ENCODE assay signal across 9 cellular contexts in genomic region chr21:41777934-41778815, GRCh38. TPM values are rescaled to one million over a fixed set of nuclear protein-coding genes. Genes with fewer than 3 reads are reported as not detected.
A peak's percentile ranks its signal among the peaks of the same experiment; 100 is the strongest.
DNase-seq lines count a peak whose midpoint lies in the region; ATAC-seq, FAIRE-seq and TF ChIP-seq lines count a peak whose summit lies in the region.
"Had no signal": no experiment of that assay in that cellular context is flagged by ENCODE, and none has a peak within 500 bp of the region (broad histone marks: within the 10 kb centered on the region; RNA-seq: fewer than 3 reads in every experiment).

No MANE protein-coding gene starts in this region.

- H3K27ac ChIP-seq in kidney (ENCODE audit: low read depth in 2 of 2, low read length in 2 of 2) = no peak overlapping the region
- no peak overlapping the region for H3K27ac ChIP-seq in substantia nigra (ENCODE audit: low read depth, low read length, poor library complexity, severe bottlenecking)

- ATAC-seq in central memory CD8-positive, alpha-beta T cell (replicated peaks; ENCODE audit: extremely low read depth, poor library complexity, severe bottlenecking) = no peak
- ATAC-seq in natural killer cell = no peak

- no peak for DNase-seq in BJ (ENCODE audit: low read depth)
- peak; percentile 53 to 78 for DNase-seq in NCI-H446 (lab: John Stamatoyannopoulos, UW)
- DNase-seq in central memory CD8-positive, alpha-beta T cell (ENCODE audit: low spot score in 2 of 2) = no peak
- peak; percentile 94 for DNase-seq in kidney
- peak in 45 of 49 donors; percentile 5 to 77 (median 56) for DNase-seq in substantia nigra (lab: John Stamatoyannopoulos, UW)
- DNase-seq in natural killer cell = no peak
- DNase-seq in GM19238 (ENCODE audit: insufficient read length, low spot score) = no peak

- no peaks in the 10 kb centered on the region for H3K9me3 Mint-ChIP-seq in central memory CD8-positive, alpha-beta T cell
- no peaks in the 10 kb centered on the region for H3K9me3 Mint-ChIP-seq in natural killer cell
- H3K9me3 Mint-ChIP-seq: T-helper 1 cell treated with Interleukin-12 subunit alpha and Interleukin-12 subunit beta and Interleukin-4 antibody, amounts not matched to agents 30 μg/mL and 1 μg/mL, for 36 hours had no signal

- CTCF ChIA-PET in BJ (lab: Yijun Ruan, JAX) = interaction anchor here (0.6 to 9.3 kb wide), 19 partner anchors 9 to 495 kb away, joined by 3 to 131 read pairs (median 4); no protein-coding TSS in a partner anchor

- H3K27me3 ChIP-seq in BJ (ENCODE audit: control insufficient read depth, insufficient read depth, low read length) = peaks cover 5% of the 10 kb centered on the region

- peaks cover 68% of the 10 kb centered on the region for H3K27me3 Mint-ChIP-seq in central memory CD8-positive, alpha-beta T cell
- peaks cover 31 to 52% of the 10 kb centered on the region in 2 donors for H3K27me3 Mint-ChIP-seq in natural killer cell (ENCODE audit: low read depth in 2 of 2)

- no peaks in the 10 kb centered on the region for H3K36me3 Mint-ChIP-seq in central memory CD8-positive, alpha-beta T cell (ENCODE audit: insufficient read depth)
- H3K36me3 Mint-ChIP-seq in natural killer cell = no peaks in the 10 kb centered on the region

- intact Hi-C loops in kidney (cut with DNase I) (loop anchor here (5.0 kb wide), 1 partner anchor 166 kb away; no protein-coding TSS in a partner anchor), natural killer cell (cut with micrococcal nuclease) (no loop called here)

- H3K4me3 ChIP-seq in BJ (ENCODE audit: low read depth, low read length) (no peak overlapping the region), kidney (ENCODE audit: low read length in 2 of 2) (no peak overlapping the region)

- no peaks in the 10 kb centered on the region for H3K9me3 ChIP-seq in kidney (ENCODE audit: control insufficient read depth in 1 of 2, low read length in 2 of 2)

- TF ChIP-seq CTCF in BJ (IDR thresholded peaks at IDR 0.05; ENCODE audit: insufficient read depth, low read depth, low read length) = peak; percentile 98
- peak; percentile 49 for TF ChIP-seq CTCF in GM12874 (IDR thresholded peaks at IDR 0.05; ENCODE audit: insufficient read depth, low read depth, low read length)
- TF ChIP-seq CTCF in kidney (IDR thresholded peaks at IDR 0.05; ENCODE audit: borderline replicate concordance, extremely low read depth, insufficient read depth) = peak; percentile 92
- no peak for TF ChIP-seq CTCF in natural killer cell (IDR thresholded peaks at IDR 0.05)

- peak overlapping the region; percentile 23 for H3K27ac Mint-ChIP-seq in central memory CD8-positive, alpha-beta T cell (ENCODE audit: low read depth)
- no peak overlapping the region for H3K27ac Mint-ChIP-seq in natural killer cell
- H3K27ac Mint-ChIP-seq: T-helper 1 cell treated with Interleukin-12 subunit alpha and Interleukin-12 subunit beta and Interleukin-4 antibody, amounts not matched to agents 30 μg/mL and 1 μg/mL, for 36 hours had no signal

- no peak overlapping the region for H3K9ac ChIP-seq in kidney (ENCODE audit: low read length in 2 of 2)

- POLR2A ChIA-PET in BJ (lab: Charles Lee) = interaction anchor here (0.6 kb wide), 2 partner anchors 40 to 165 kb away, joined by 3 read pairs; no protein-coding TSS in a partner anchor

- FAIRE-seq in kidney (lab: Jason Lieb, UNC) = no peak

- H3K36me3 ChIP-seq in BJ (ENCODE audit: control insufficient read depth, insufficient read depth, low read length) = no peaks in the 10 kb centered on the region
- H3K36me3 ChIP-seq in kidney (ENCODE audit: control insufficient read depth in 1 of 2, insufficient read depth in 2 of 2, low read length in 2 of 2) = no peaks in the 10 kb centered on the region

- H3K4me3 Mint-ChIP-seq in central memory CD8-positive, alpha-beta T cell = no peak overlapping the region
- no peak overlapping the region for H3K4me3 Mint-ChIP-seq in natural killer cell
- H3K4me3 Mint-ChIP-seq: T-helper 1 cell treated with Interleukin-12 subunit alpha and Interleukin-12 subunit beta and Interleukin-4 antibody, amounts not matched to agents 30 μg/mL and 1 μg/mL, for 36 hours had no signal

- H3K4me1 ChIP-seq in kidney (ENCODE audit: control insufficient read depth in 1 of 2, insufficient read depth in 1 of 2, low read depth in 1 of 2, low read length in 2 of 2) = peaks cover 8 to 17% of the 10 kb centered on the region in 2 donors

- H3K4me1 Mint-ChIP-seq in central memory CD8-positive, alpha-beta T cell = no peaks in the 10 kb centered on the region
- no peaks in the 10 kb centered on the region for H3K4me1 Mint-ChIP-seq in natural killer cell

RNA-seq across cellular contexts. Expression of gene RIPK4, which starts 11.3 kb away (rescaled TPM):
- polyA plus RNA-seq in BJ (2011; rRNA removed) = 0.13 and 0.37 TPM in 2 replicates
- 0.24 and 1.1 TPM in 2 replicates for polyA minus RNA-seq in BJ (2011; rRNA and poly(A)+ RNA removed)
- total RNA-seq in kidney = 32.6 TPM
- polyA plus RNA-seq in kidney (ENCODE audit: insufficient read depth, low read depth, low replicate concordance) = 11.6 TPM
- under 1 TPM in 1 of 3 donors, not detected in 2; 0.09 TPM for total RNA-seq in natural killer cell

Comparison
In these comparisons a context has a peak if more than half of its experiments do, and no peak if none do; other contexts are left out.
1. DNase-seq: peak in NCI-H446 (2 of 2), kidney (single experiment) and substantia nigra (45 of 49); none in BJ (single experiment), central memory CD8-positive, alpha-beta T cell (0 of 2), natural killer cell (single experiment) and GM19238 (single experiment).
2. RNA of gene RIPK4, which starts 11.3 kb away (total RNA-seq): 32.6 TPM in kidney (single experiment); 0.09 TPM in natural killer cell; every median in the first group is over 10 times any median in the second.